ENCODE assay signal across 7 cellular contexts in the genomic region with DNA sequence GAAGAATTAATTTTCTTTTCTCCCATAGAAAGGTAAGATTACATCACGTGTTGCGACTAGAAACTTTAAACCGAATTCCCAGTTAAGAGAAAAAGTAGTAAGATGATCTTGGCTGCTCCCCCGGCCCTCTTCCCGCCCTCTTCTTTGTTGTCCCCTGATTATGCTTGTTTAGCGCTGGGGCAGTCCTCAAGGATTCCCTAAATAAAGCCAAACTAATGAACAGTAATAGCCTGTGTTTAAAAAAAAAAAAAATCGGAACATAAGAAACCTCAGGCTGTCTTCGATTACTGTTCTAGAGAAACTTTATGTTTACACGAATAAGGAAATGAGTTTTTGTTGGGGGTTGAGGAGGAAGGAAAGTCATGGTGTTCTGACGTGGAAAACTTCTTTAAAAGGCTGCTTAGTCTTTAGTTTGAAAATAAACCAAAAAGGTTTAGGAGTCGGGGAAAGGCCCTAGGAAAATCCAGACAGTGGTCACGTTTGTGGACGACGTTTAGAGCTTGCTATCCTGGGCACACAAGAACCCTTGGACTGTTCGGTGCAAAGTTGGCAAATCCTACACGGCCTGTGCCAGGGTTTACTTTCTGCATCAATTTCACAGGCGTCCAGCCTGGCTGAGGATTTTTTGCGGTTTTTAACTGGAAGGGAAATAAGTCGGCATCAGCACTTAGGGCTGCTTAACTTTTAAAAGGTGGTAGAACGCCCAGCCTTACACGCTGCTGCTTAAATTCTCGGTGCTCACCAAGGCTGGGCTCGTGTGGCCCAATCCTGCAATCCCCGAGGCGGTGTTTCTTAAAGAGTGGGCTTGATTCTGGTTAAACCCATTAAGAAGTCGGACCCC. TPM values are rescaled to one million over a fixed set of nuclear protein-coding genes. Genes with fewer than 3 reads are reported as not detected.
A peak's percentile ranks its signal among the peaks of the same experiment; 100 is the strongest.
DNase-seq lines count a peak whose midpoint lies in the region; ATAC-seq and TF ChIP-seq lines count a peak whose summit lies in the region.

No MANE protein-coding gene starts in this region.

- intact Hi-C loops in activated T-helper 2 cell treated with anti-CD3 and anti-CD28 coated beads, Interferon-gamma antibody, Interleukin-2, Interleukin-4, amounts not matched to agents 10 μg/mL and 5 μg/mL and 100 μg/mL, durations not matched to agents 14 hours and 24 hours and 36 hours (cut with micrococcal nuclease) = loop anchor here (1.0 to 2.0 kb wide), 2 partner anchors 16 to 67 kb away; a partner anchor contains a TSS
- intact Hi-C loops in tibial artery (cut with DNase I; ENCODE audit: low total_unique reads) = loop anchor here (5.0 kb wide), 1 partner anchor 42 kb away; a partner anchor contains a TSS

- DNase-seq in GM13977 (ENCODE audit: low spot score) (peak; percentile 34), NOMO-1 (lab: John Stamatoyannopoulos, UW; ENCODE audit: unreplicated experiment in 2 of 2) (peak; percentile 38 to 66), fibroblast of the aortic adventitia (ENCODE audit: low read depth) (peak; percentile 80), nephron progenitor cell (peak; percentile 23), tibial artery (peak; percentile 58 to 81)
- DNase-seq in activated T-helper 2 cell treated with anti-CD3 and anti-CD28 coated beads, Interferon-gamma antibody, Interleukin-2, Interleukin-4, amounts not matched to agents 10 μg/mL and 5 μg/mL and 100 μg/mL, durations not matched to agents 14 hours and 24 hours and 36 hours (ENCODE audit: low spot score) = peak; percentile 29

- H3K4me3 ChIP-seq in fibroblast of the aortic adventitia (ENCODE audit: low read depth, low read length) = peak overlapping the region; percentile 72
- peak overlapping the region; percentile 67 to 76 for H3K4me3 ChIP-seq in tibial artery

- H3K27ac ChIP-seq in tibial artery = peak overlapping the region; percentile 95 to 97

- ATAC-seq in HG03175 (IDR thresholded peaks at IDR 0.05; ENCODE audit: unreplicated experiment) = no peak

- no peaks in the 10 kb centered on the region for H3K9me3 Mint-ChIP-seq in activated T-helper 2 cell treated with anti-CD3 and anti-CD28 coated beads, Interferon-gamma antibody, Interleukin-2, Interleukin-4, amounts not matched to agents 10 μg/mL and 5 μg/mL and 100 μg/mL, durations not matched to agents 14 hours and 24 hours and 36 hours
- no peaks in the 10 kb centered on the region for H3K9me3 Mint-ChIP-seq in nephron progenitor cell

- no peaks in the 10 kb centered on the region for H3K36me3 ChIP-seq in tibial artery

- no peaks in the 10 kb centered on the region for H3K27me3 ChIP-seq in tibial artery

- no peaks in the 10 kb centered on the region for H3K9me3 ChIP-seq in tibial artery

- in situ Hi-C loops in GM13977 (cut with MboI; ENCODE audit: low pct_unique_long_range_greater_than_20kb, low sequenced_read_pairs, unreplicated experiment) = no loop called here

- H3K27ac Mint-ChIP-seq in activated T-helper 2 cell treated with anti-CD3 and anti-CD28 coated beads, Interferon-gamma antibody, Interleukin-2, Interleukin-4, amounts not matched to agents 10 μg/mL and 5 μg/mL and 100 μg/mL, durations not matched to agents 14 hours and 24 hours and 36 hours = peak overlapping the region; percentile 99
- H3K27ac Mint-ChIP-seq in nephron progenitor cell = peak overlapping the region; percentile 99

- H3K4me3 Mint-ChIP-seq in activated T-helper 2 cell treated with anti-CD3 and anti-CD28 coated beads, Interferon-gamma antibody, Interleukin-2, Interleukin-4, amounts not matched to agents 10 μg/mL and 5 μg/mL and 100 μg/mL, durations not matched to agents 14 hours and 24 hours and 36 hours (ENCODE audit: low read depth) = peak overlapping the region; percentile 87
- H3K4me3 Mint-ChIP-seq in nephron progenitor cell = peak overlapping the region; percentile 98

- TF ChIP-seq CTCF in GM13977 (IDR thresholded peaks at IDR 0.05; ENCODE audit: extremely low read depth, insufficient read depth, missing control alignments) (no peak), fibroblast of the aortic adventitia (IDR thresholded peaks at IDR 0.05; ENCODE audit: insufficient read depth, low read length) (no peak), nephron progenitor cell (IDR thresholded peaks at IDR 0.05) (no peak), tibial artery (IDR thresholded peaks at IDR 0.05) (no peak)

- no peaks in the 10 kb centered on the region for H3K27me3 Mint-ChIP-seq in activated T-helper 2 cell treated with anti-CD3 and anti-CD28 coated beads, Interferon-gamma antibody, Interleukin-2, Interleukin-4, amounts not matched to agents 10 μg/mL and 5 μg/mL and 100 μg/mL, durations not matched to agents 14 hours and 24 hours and 36 hours (ENCODE audit: low read depth)
- H3K27me3 Mint-ChIP-seq in nephron progenitor cell (ENCODE audit: low read depth, poor library complexity) = no peaks in the 10 kb centered on the region

- peaks cover 36% of the 10 kb centered on the region for H3K4me1 Mint-ChIP-seq in activated T-helper 2 cell treated with anti-CD3 and anti-CD28 coated beads, Interferon-gamma antibody, Interleukin-2, Interleukin-4, amounts not matched to agents 10 μg/mL and 5 μg/mL and 100 μg/mL, durations not matched to agents 14 hours and 24 hours and 36 hours (ENCODE audit: low read depth)
- H3K4me1 Mint-ChIP-seq in nephron progenitor cell = peaks cover 42% of the 10 kb centered on the region

- peaks cover 24% of the 10 kb centered on the region for H3K36me3 Mint-ChIP-seq in activated T-helper 2 cell treated with anti-CD3 and anti-CD28 coated beads, Interferon-gamma antibody, Interleukin-2, Interleukin-4, amounts not matched to agents 10 μg/mL and 5 μg/mL and 100 μg/mL, durations not matched to agents 14 hours and 24 hours and 36 hours (ENCODE audit: low read depth)
- H3K36me3 Mint-ChIP-seq in nephron progenitor cell (ENCODE audit: low read depth) = peaks cover 19% of the 10 kb centered on the region

- peaks cover 0 to 52% (median 31%) of the 10 kb centered on the region in 4 donors for H3K4me1 ChIP-seq in tibial artery

RNA-seq across cellular contexts. Expression of a gene that starts 1.1 kb away (rescaled TPM):
- total RNA-seq in activated T-helper 2 cell treated with anti-CD3 and anti-CD28 coated beads, Interferon-gamma antibody, Interleukin-2, Interleukin-4, amounts not matched to agents 10 μg/mL and 5 μg/mL and 100 μg/mL, durations not matched to agents 14 hours and 24 hours and 36 hours = 93.2 and 98.9 TPM in 2 replicates
- 31.6 and 74.7 TPM in 2 replicates for total RNA-seq in fibroblast of the aortic adventitia (ENCODE audit: low replicate concordance)

RNA-seq across cellular contexts. Expression of a gene that starts 43.9 kb away (rescaled TPM):
- 39.3 and 40.3 TPM in 2 replicates for total RNA-seq in activated T-helper 2 cell treated with anti-CD3 and anti-CD28 coated beads, Interferon-gamma antibody, Interleukin-2, Interleukin-4, amounts not matched to agents 10 μg/mL and 5 μg/mL and 100 μg/mL, durations not matched to agents 14 hours and 24 hours and 36 hours
- total RNA-seq in fibroblast of the aortic adventitia (ENCODE audit: low replicate concordance) = 1.2 and 37.2 TPM in 2 replicates

RNA-seq across cellular contexts. Expression of a gene that starts 44.4 kb away (rescaled TPM):
- 39.6 and 48.0 TPM in 2 replicates for total RNA-seq in activated T-helper 2 cell treated with anti-CD3 and anti-CD28 coated beads, Interferon-gamma antibody, Interleukin-2, Interleukin-4, amounts not matched to agents 10 μg/mL and 5 μg/mL and 100 μg/mL, durations not matched to agents 14 hours and 24 hours and 36 hours
- total RNA-seq in fibroblast of the aortic adventitia (ENCODE audit: low replicate concordance) = 8.5 and 9.1 TPM in 2 replicates

Comparison
In these comparisons a context has a peak if more than half of its experiments do, and no peak if none do; other contexts are left out.
1. DNase-seq: peak in every context shown above with its lines; median percentile 80 in fibroblast of the aortic adventitia; 70 in tibial artery; 52 in NOMO-1; 34 in GM13977; 29 in activated T-helper 2 cell treated with anti-CD3 and anti-CD28 coated beads, Interferon-gamma antibody, Interleukin-2, Interleukin-4, amounts not matched to agents 10 μg/mL and 5 μg/mL and 100 μg/mL, durations not matched to agents 14 hours and 24 hours and 36 hours; 23 in nephron progenitor cell.